Comparison of ENCODE assay signal across 8 cellular contexts in genomic region chr6:149746147-149746946, GRCh38. TPM values are rescaled to one million over a fixed set of nuclear protein-coding genes. Genes with fewer than 3 reads are reported as not detected.
A peak's percentile ranks its signal among the peaks of the same experiment; 100 is the strongest.
DNase-seq lines count a peak whose midpoint lies in the region; ATAC-seq, FAIRE-seq and TF ChIP-seq lines count a peak whose summit lies in the region.

Gene NUP43 (minus strand): TSS chr6:149746529. CDS start chr6:149746495, 34 bp downstream.

- peak; percentile 64 for DNase-seq in GM12891 (ENCODE audit: insufficient read length, low spot score)
- peak; percentile 54 for DNase-seq in NCI-H1436 treated with DMSO at 0.1 percent for 48 hours (lab: John Stamatoyannopoulos, UW)
- DNase-seq in amygdala (lab: John Stamatoyannopoulos, UW) = peak; percentile 19 to 94 (median 80)
- DNase-seq in right atrium auricular region (ENCODE audit: low spot score) = peak; percentile 92
- DNase-seq in putamen (ENCODE audit: low spot score) = peak; percentile 92
- DNase-seq in vagina (ENCODE audit: extremely low spot score in 2 of 2) = no peak

- FAIRE-seq in GM12891 (lab: Jason Lieb, UNC) = peak; percentile 93

- H3K4me1 ChIP-seq in right atrium auricular region (peaks cover 0 to 29% of the 10 kb centered on the region in 2 donors), vagina (peaks cover 40% of the 10 kb centered on the region)

- intact Hi-C loops in T-helper 1 cell treated with Interleukin-12 subunit alpha and Interleukin-12 subunit beta and Interleukin-4 antibody, amounts not matched to agents 30 ng/mL and 1 ng/mL, for 36 hours (cut with micrococcal nuclease) = loop anchor here (1.0 to 5.0 kb wide), 9 partner anchors 23 to 1706 kb away; partner anchors contain the start of genes GINM1, KATNA1, LATS1 and PPIL4
- intact Hi-C loops in vagina (cut with DNase I) = no loop called here

- no peaks in the 10 kb centered on the region for H3K27me3 ChIP-seq in right atrium auricular region
- no peaks in the 10 kb centered on the region for H3K27me3 ChIP-seq in vagina

- no peaks in the 10 kb centered on the region for H3K9me3 ChIP-seq in right atrium auricular region
- no peaks in the 10 kb centered on the region for H3K9me3 ChIP-seq in vagina

- H3K27ac ChIP-seq in right atrium auricular region (peak within 1 kb of the TSS; percentile 65 to 73), vagina (peak within 1 kb of the TSS; percentile 62)

- TF ChIP-seq CTCF in right atrium auricular region (IDR thresholded peaks at IDR 0.05) = peak; percentile 30 to 76
- peak in 1 of 3 experiments; percentile 67 for TF ChIP-seq CTCF in vagina (IDR thresholded peaks at IDR 0.05)

- peak within 1 kb of the TSS; percentile 72 to 74 for H3K4me3 ChIP-seq in right atrium auricular region
- H3K4me3 ChIP-seq in vagina = peak within 1 kb of the TSS; percentile 59 to 91

- TF ChIP-seq POLR2A in GM12891 (IDR thresholded peaks at IDR 0.05; ENCODE audit: low read depth, low read length) = peak; percentile 46; the same call in 1 of the 2 replicates
- TF ChIP-seq POLR2A in vagina (IDR thresholded peaks at IDR 0.05) = no peak

- H3K36me3 ChIP-seq in right atrium auricular region (peaks cover 19% of the 10 kb centered on the region), vagina (peaks cover 0 to 9% of the 10 kb centered on the region in 2 donors)

- peak; percentile 62 for ATAC-seq in HG02798 (IDR thresholded peaks at IDR 0.05; ENCODE audit: poor library complexity, unreplicated experiment)

TF ChIP-seq in GM12891, 5 proteins besides CTCF, POLR2A, EP300 and RAD21:
- TF ChIP-seq TAF1 (IDR thresholded peaks at IDR 0.05; ENCODE audit: low read depth, low read length) (0 out of 2 replicates have a peak, but pooled peaks have one; percentile 24), POU2F2 (IDR thresholded peaks at IDR 0.05; ENCODE audit: low read depth, low read length) (peak; percentile 64; the same call in 1 of the 2 replicates), PAX5 (IDR thresholded peaks at IDR 0.05; ENCODE audit: insufficient read depth, low read length, severe bottlenecking) (no peak), POLR2AphosphoS5 (IDR thresholded peaks at IDR 0.05; ENCODE audit: low read depth, low read length) (peak; percentile 42; the same call in 1 of the 2 replicates), SPI1 (IDR thresholded peaks at IDR 0.05; ENCODE audit: low read depth, low read length) (no peak)

RNA-seq across cellular contexts. Expression of gene NUP43, which starts in this region (rescaled TPM):
- 12.7 TPM for polyA plus RNA-seq in GM12891 (2012; ENCODE audit: low read depth, missing spikeins)
- 68.3 and 70.4 TPM in 2 replicates for total RNA-seq in T-helper 1 cell treated with Interleukin-12 subunit alpha and Interleukin-12 subunit beta and Interleukin-4 antibody, amounts not matched to agents 30 ng/mL and 1 ng/mL, for 36 hours
- total RNA-seq in right atrium auricular region (10 to 100 TPM; 10.8 to 13.3 TPM), vagina (25.0 TPM)

Comparison
In these comparisons a context has a peak if more than half of its experiments do, and no peak if none do; other contexts are left out.
1. DNase-seq: peak in GM12891 (single experiment), NCI-H1436 treated with DMSO at 0.1 percent for 48 hours (single experiment), amygdala (56 of 56), right atrium auricular region (single experiment) and putamen (single experiment); none in vagina (0 of 2).